In genomic region chr3:172560026-172560425, GRCh38 we compare ENCODE assay signal across 1 cellular context.
TF ChIP-seq lines count a peak whose summit lies in the region.

No MANE protein-coding gene starts in this region.

TF ChIP-seq in SK-N-SH treated with all-trans-retinoic acid at 6 μM for 48 hours, 23 proteins besides CTCF, POLR2A, EP300 and RAD21 (continued from another document):
- TF ChIP-seq TSHZ2 (CRISPR knock-in tag; IDR thresholded peaks at IDR 0.05) (no peak), ARNTL (CRISPR knock-in tag; IDR thresholded peaks at IDR 0.05; ENCODE audit: borderline replicate concordance, low read depth) (no peak), GLIS3 (CRISPR knock-in tag; IDR thresholded peaks at IDR 0.05) (no peak)
- TF ChIP-seq, protein P1, sequence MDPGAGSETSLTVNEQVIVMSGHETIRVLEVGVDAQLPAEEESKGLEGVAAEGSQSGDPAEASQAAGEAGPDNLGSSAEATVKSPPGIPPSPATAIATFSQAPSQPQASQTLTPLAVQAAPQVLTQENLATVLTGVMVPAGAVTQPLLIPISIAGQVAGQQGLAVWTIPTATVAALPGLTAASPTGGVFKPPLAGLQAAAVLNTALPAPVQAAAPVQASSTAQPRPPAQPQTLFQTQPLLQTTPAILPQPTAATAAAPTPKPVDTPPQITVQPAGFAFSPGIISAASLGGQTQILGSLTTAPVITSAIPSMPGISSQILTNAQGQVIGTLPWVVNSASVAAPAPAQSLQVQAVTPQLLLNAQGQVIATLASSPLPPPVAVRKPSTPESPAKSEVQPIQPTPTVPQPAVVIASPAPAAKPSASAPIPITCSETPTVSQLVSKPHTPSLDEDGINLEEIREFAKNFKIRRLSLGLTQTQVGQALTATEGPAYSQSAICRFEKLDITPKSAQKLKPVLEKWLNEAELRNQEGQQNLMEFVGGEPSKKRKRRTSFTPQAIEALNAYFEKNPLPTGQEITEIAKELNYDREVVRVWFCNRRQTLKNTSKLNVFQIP (CRISPR knock-in tag; IDR thresholded peaks at IDR 0.05; ENCODE audit: borderline replicate concordance, low read depth): no peak
